ENCODE assay signal across 8 cellular contexts in genomic region chr10:103554488-103555320, GRCh38.
A peak's percentile ranks its signal among the peaks of the same experiment; 100 is the strongest.
DNase-seq lines count a peak whose midpoint lies in the region; ATAC-seq and TF ChIP-seq lines count a peak whose summit lies in the region.

No MANE protein-coding gene starts in this region.

- BruUV-seq in OCI-LY7 (replicated peaks; lab: Mats Ljungman, UMichigan), result no TSS peak

- H3K27ac ChIP-seq in mucosa of rectum (ENCODE audit: low read depth in 2 of 2, low read length in 2 of 2) (peak overlapping the region; percentile 19 to 52), OCI-LY7 (ENCODE audit: low read depth, low read length, poor library complexity, severe bottlenecking) (no peak overlapping the region)

- H3K9ac ChIP-seq in mucosa of rectum (ENCODE audit: low read depth in 1 of 2, low read length in 2 of 2), result peak overlapping the region in 1 of 2 donors; percentile 52

- H3K4me1 Mint-ChIP-seq in WTC11, result 0 out of 2 replicates have a peak, but pooled peaks cover 3% of the 10 kb centered on the region
- H3K4me1 Mint-ChIP-seq in type B pancreatic cell (ENCODE audit: unreplicated experiment), result peaks cover 16% of the 10 kb centered on the region

- H3K9me3 Mint-ChIP-seq in WTC11, result no peaks in the 10 kb centered on the region
- H3K9me3 Mint-ChIP-seq in type B pancreatic cell, result no peaks in the 10 kb centered on the region

- H3K9me3 ChIP-seq in mucosa of rectum (ENCODE audit: control insufficient read depth in 2 of 2, low read length in 2 of 2), result no peaks in the 10 kb centered on the region
- H3K9me3 ChIP-seq in OCI-LY7 (ENCODE audit: low read length), result no peaks in the 10 kb centered on the region

- peak; percentile 36 for DNase-seq in Daoy (ENCODE audit: low read depth)
- peak; percentile 61 to 73 (median 67) for DNase-seq in NCI-H1417 (lab: John Stamatoyannopoulos, UW)
- peak; percentile 62 for DNase-seq in WTC11 (ENCODE audit: low spot score)
- no peak for DNase-seq in epithelial cell of proximal tubule (ENCODE audit: low read depth)
- DNase-seq in type B pancreatic cell (ENCODE audit: extremely low spot score, unreplicated experiment), result no peak
- DNase-seq in OCI-LY7 (ENCODE audit: low spot score), result no peak

- ATAC-seq in WTC11, result peak; percentile 79
- no peak for ATAC-seq in GM21447 (IDR thresholded peaks at IDR 0.05; ENCODE audit: unreplicated experiment)

- H3K4me3 Mint-ChIP-seq in WTC11, result peak overlapping the region; percentile 71
- peak overlapping the region; percentile 86 for H3K4me3 Mint-ChIP-seq in type B pancreatic cell

- CTCF ChIA-PET in WTC11 (lab: Charles Lee), result interaction anchor here (0.6 to 2.7 kb wide), 9 partner anchors 10 to 131 kb away, joined by 3 to 21 read pairs (median 4); no protein-coding TSS in a partner anchor
- CTCF ChIA-PET in OCI-LY7 (lab: Charles Lee; ENCODE audit: unreplicated experiment), result no interaction called here

- H3K36me3 Mint-ChIP-seq in WTC11 (no peaks in the 10 kb centered on the region), type B pancreatic cell (no peaks in the 10 kb centered on the region)

- no peaks in the 10 kb centered on the region for H4K20me1 ChIP-seq in OCI-LY7 (ENCODE audit: insufficient read depth, low read length)

- no peaks in the 10 kb centered on the region for H3K79me2 ChIP-seq in OCI-LY7 (ENCODE audit: insufficient read depth, low read depth, low read length)

- H3K27ac Mint-ChIP-seq in WTC11, result no peak overlapping the region
- H3K27ac Mint-ChIP-seq in type B pancreatic cell, result peak overlapping the region; percentile 74

- TF ChIP-seq CTCF in WTC11 (IDR thresholded peaks at IDR 0.05) (no peak), epithelial cell of proximal tubule (conservative IDR thresholded peaks at IDR 0.05; ENCODE audit: low read depth, low read length) (no peak), type B pancreatic cell (conservative IDR thresholded peaks at IDR 0.05) (no peak), OCI-LY7 (conservative IDR thresholded peaks at IDR 0.05; ENCODE audit: low read length) (no peak)

- H3K27me3 ChIP-seq in mucosa of rectum (ENCODE audit: control insufficient read depth in 2 of 2, insufficient read depth in 2 of 2, low read length in 2 of 2), result peaks cover 4 to 5% of the 10 kb centered on the region in 2 donors

- H3K4me1 ChIP-seq in mucosa of rectum (ENCODE audit: control insufficient read depth in 2 of 2, insufficient read depth in 2 of 2, low read length in 2 of 2) (peaks cover 8 to 31% of the 10 kb centered on the region in 2 donors), OCI-LY7 (ENCODE audit: insufficient read depth, low read length, poor library complexity, severe bottlenecking) (peaks cover 8% of the 10 kb centered on the region)

- H3K4me3 ChIP-seq in epithelial cell of proximal tubule (ENCODE audit: low read depth, low read length) (peak overlapping the region; percentile 38), mucosa of rectum (ENCODE audit: low read length in 2 of 2) (peak overlapping the region; percentile 33 to 65), OCI-LY7 (ENCODE audit: low read depth, low read length, poor library complexity, severe bottlenecking) (no peak overlapping the region)

- intact Hi-C loops in OCI-LY7 (cut with micrococcal nuclease; ENCODE audit: unreplicated experiment), result no loop called here

- H3K4me2 ChIP-seq in OCI-LY7 (ENCODE audit: low read length), result no peak overlapping the region

- POLR2A ChIA-PET in WTC11 (lab: Charles Lee), result no interaction called here
- POLR2A ChIA-PET in OCI-LY7 (lab: Charles Lee), result no interaction called here

- H3K36me3 ChIP-seq in mucosa of rectum (ENCODE audit: control insufficient read depth in 2 of 2, insufficient read depth in 2 of 2, low read length in 2 of 2) (no peaks in the 10 kb centered on the region), OCI-LY7 (ENCODE audit: insufficient read depth, low read length) (no peaks in the 10 kb centered on the region)

- H2AFZ ChIP-seq in OCI-LY7 (ENCODE audit: low read length), result no peak overlapping the region

- H3K9me2 ChIP-seq in OCI-LY7 (ENCODE audit: insufficient read depth, low read length), result no peaks in the 10 kb centered on the region

- H3K27me3 Mint-ChIP-seq in WTC11 (ENCODE audit: low read depth) (peaks cover 26% of the 10 kb centered on the region), type B pancreatic cell (peaks cover 5% of the 10 kb centered on the region)

TF ChIP-seq in WTC11, 78 proteins besides CTCF, POLR2A, EP300 and RAD21:
- TF ChIP-seq ZNF396 (CRISPR knock-in tag; IDR thresholded peaks at IDR 0.05; ENCODE audit: borderline replicate concordance) (no peak), GRHL2 (CRISPR knock-in tag; IDR thresholded peaks at IDR 0.05; ENCODE audit: insufficient replicate concordance, severe bottlenecking) (no peak), ZNF263 (CRISPR knock-in tag; IDR thresholded peaks at IDR 0.05; ENCODE audit: low read depth) (no peak), MYBL2 (CRISPR knock-in tag; IDR thresholded peaks at IDR 0.05) (no peak), NFE2L1 (CRISPR knock-in tag; IDR thresholded peaks at IDR 0.05) (no peak), PRRX2 (CRISPR knock-in tag; IDR thresholded peaks at IDR 0.05) (no peak), CREM (CRISPR knock-in tag; IDR thresholded peaks at IDR 0.05) (no peak), USF2 (CRISPR knock-in tag; IDR thresholded peaks at IDR 0.05) (no peak), ZBTB21 (CRISPR knock-in tag; IDR thresholded peaks at IDR 0.05; ENCODE audit: borderline replicate concordance) (no peak), ZBTB43 (CRISPR knock-in tag; IDR thresholded peaks at IDR 0.05) (no peak), TP53 (CRISPR knock-in tag; IDR thresholded peaks at IDR 0.05) (no peak), GTF2I (CRISPR knock-in tag; conservative IDR thresholded peaks at IDR 0.05) (no peak), ZNF138 (CRISPR knock-in tag; conservative IDR thresholded peaks at IDR 0.05) (no peak), ATF1 (CRISPR knock-in tag; IDR thresholded peaks at IDR 0.05) (no peak)
- TF ChIP-seq, protein P1, sequence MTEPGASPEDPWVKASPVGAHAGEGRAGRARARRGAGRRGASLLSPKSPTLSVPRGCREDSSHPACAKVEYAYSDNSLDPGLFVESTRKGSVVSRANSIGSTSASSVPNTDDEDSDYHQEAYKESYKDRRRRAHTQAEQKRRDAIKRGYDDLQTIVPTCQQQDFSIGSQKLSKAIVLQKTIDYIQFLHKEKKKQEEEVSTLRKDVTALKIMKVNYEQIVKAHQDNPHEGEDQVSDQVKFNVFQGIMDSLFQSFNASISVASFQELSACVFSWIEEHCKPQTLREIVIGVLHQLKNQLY (CRISPR knock-in tag; IDR thresholded peaks at IDR 0.05), result no peak
TF ChIP-seq in WTC11: peak in this region for 0.

Comparison
In these comparisons a context has a peak if more than half of its experiments do, and no peak if none do; other contexts are left out.
1. DNase-seq: peak in Daoy (single experiment), NCI-H1417 (3 of 3) and WTC11 (single experiment); none in epithelial cell of proximal tubule (single experiment), type B pancreatic cell (single experiment) and OCI-LY7 (single experiment).